8 cellular contexts compared by ENCODE assay signal in genomic region chr14:105528197-105528858, GRCh38. TPM values are rescaled to one million over a fixed set of nuclear protein-coding genes. Genes with fewer than 3 reads are reported as not detected.
A peak's percentile ranks its signal among the peaks of the same experiment; 100 is the strongest.
DNase-seq lines count a peak whose midpoint lies in the region; ATAC-seq and TF ChIP-seq lines count a peak whose summit lies in the region.

No MANE protein-coding gene starts in this region.

- POLR2A ChIA-PET in GM10248 (lab: Yijun Ruan, JAX) (no interaction called here), T-cell (lab: Charles Lee) (no interaction called here)

- H3K27me3 Mint-ChIP-seq in T-cell (peaks cover 0 to 8% of the 10 kb centered on the region in 2 donors), type B pancreatic cell (peaks cover 20% of the 10 kb centered on the region)

- TF ChIP-seq CTCF in GM10248 (IDR thresholded peaks at IDR 0.05; ENCODE audit: control extremely low read depth, extremely low read depth, low read depth, missing control alignments) (peak; percentile 95), Loucy (conservative IDR thresholded peaks at IDR 0.05; ENCODE audit: low read length) (peak; percentile 66), adrenal gland (IDR thresholded peaks at IDR 0.05) (peak; percentile 51 to 92 (median 78)), left ventricle myocardium inferior (IDR thresholded peaks at IDR 0.05; ENCODE audit: borderline replicate concordance) (peak; percentile 92), prostate gland (IDR thresholded peaks at IDR 0.05) (peak; percentile 80 to 94 (median 90)), type B pancreatic cell (conservative IDR thresholded peaks at IDR 0.05) (peak; percentile 92)

- CTCF ChIA-PET in GM10248 (lab: Yijun Ruan, JAX) (interaction anchor here (0.6 to 2.2 kb wide), 24 partner anchors 9 to 890 kb away, joined by 3 to 38 read pairs (median 4); partner anchors contain the start of gene TEDC1), T-cell (lab: Charles Lee) (interaction anchor here (0.6 to 1.6 kb wide), 5 partner anchors 10 to 158 kb away, joined by 3 to 9 read pairs (median 4); no protein-coding TSS in a partner anchor)

- 1 to 4% (median 1%) methylated on average over 24 to 85 of the region's 85 CpGs; no CpG with 5 or more reads in 1 of the 4 donors for WGBS in adrenal gland, 4 donors
- 0% methylated on average over 27 of the region's 85 CpGs for WGBS in prostate gland

- no peaks in the 10 kb centered on the region for H3K36me3 Mint-ChIP-seq in T-cell
- no peaks in the 10 kb centered on the region for H3K36me3 Mint-ChIP-seq in type B pancreatic cell

- H3K27ac Mint-ChIP-seq in T-cell (no peak overlapping the region), type B pancreatic cell (no peak overlapping the region)

- H3K4me3 Mint-ChIP-seq in T-cell (peak overlapping the region; percentile 21 to 83 (median 45)), type B pancreatic cell (peak overlapping the region; percentile 72)

- no peaks in the 10 kb centered on the region for H3K27me3 ChIP-seq in Loucy (ENCODE audit: insufficient read depth, low read length, poor library complexity, severe bottlenecking)
- H3K27me3 ChIP-seq in adrenal gland: peaks cover 18% of the 10 kb centered on the region
- H3K27me3 ChIP-seq in left ventricle myocardium inferior (ENCODE audit: low read depth): peaks cover 25% of the 10 kb centered on the region
- H3K27me3 ChIP-seq in prostate gland (replicated peaks; ENCODE audit: insufficient read depth): no peaks in the 10 kb centered on the region

- peaks cover 10 to 42% (median 15%) of the 10 kb centered on the region in 3 donors for H3K4me1 Mint-ChIP-seq in T-cell
- no peaks in the 10 kb centered on the region for H3K4me1 Mint-ChIP-seq in type B pancreatic cell (ENCODE audit: unreplicated experiment)

- no peaks in the 10 kb centered on the region for H3K36me3 ChIP-seq in Loucy (ENCODE audit: insufficient read depth, low read length)
- no peaks in the 10 kb centered on the region for H3K36me3 ChIP-seq in adrenal gland (replicated peaks in 1 of 2)
- no peaks in the 10 kb centered on the region for H3K36me3 ChIP-seq in left ventricle myocardium inferior
- H3K36me3 ChIP-seq in prostate gland: no peaks in the 10 kb centered on the region

- H3K9me3 Mint-ChIP-seq in T-cell (no peaks in the 10 kb centered on the region), type B pancreatic cell (no peaks in the 10 kb centered on the region)

- H3K9me3 ChIP-seq in Loucy (ENCODE audit: insufficient read depth, low read depth, low read length): no peaks in the 10 kb centered on the region
- no peaks in the 10 kb centered on the region for H3K9me3 ChIP-seq in adrenal gland (replicated peaks in 1 of 3)
- no peaks in the 10 kb centered on the region for H3K9me3 ChIP-seq in left ventricle myocardium inferior (replicated peaks)
- no peaks in the 10 kb centered on the region for H3K9me3 ChIP-seq in prostate gland

- peak in 1 of 2 donors; percentile 13 for TF ChIP-seq POLR2A in adrenal gland (IDR thresholded peaks at IDR 0.05)
- peak; percentile 19 for TF ChIP-seq POLR2A in prostate gland (IDR thresholded peaks at IDR 0.05)

- intact Hi-C loops in adrenal gland (cut with DNase I) (loop anchor here in 1 of 2 donors (5.0 kb wide), 1 partner anchor 156 kb away; no protein-coding TSS in a partner anchor), left ventricle myocardium inferior (cut with micrococcal nuclease) (no loop called here), prostate gland (cut with DNase I) (loop anchor here (2.0 kb wide), 1 partner anchor 38 kb away; the partner anchor contains the start of gene TEDC1)

- DNase-seq in GM10248 (ENCODE audit: extremely low spot score) (peak; percentile 93), T-cell (peak; percentile 51 to 83 (median 70)), adrenal gland (peak; percentile 60 to 86 (median 77)), left ventricle myocardium inferior (peak; percentile 79), prostate gland (ENCODE audit: low spot score) (peak; percentile 69), type B pancreatic cell (ENCODE audit: extremely low spot score, unreplicated experiment) (peak; percentile 88)

- ATAC-seq in T-cell (replicated peaks in 1 of 4) (peak; percentile 69 to 74 (median 72)), HG02623 (IDR thresholded peaks at IDR 0.05; ENCODE audit: unreplicated experiment) (no peak)

- H3K4me3 ChIP-seq in Loucy (ENCODE audit: low read length, poor library complexity, severe bottlenecking): peak overlapping the region; percentile 80
- peak overlapping the region in 2 of 4 donors; percentile 43 to 66 for H3K4me3 ChIP-seq in adrenal gland
- peak overlapping the region; percentile 81 for H3K4me3 ChIP-seq in left ventricle myocardium inferior
- H3K4me3 ChIP-seq in prostate gland: peak overlapping the region; percentile 48 to 57

- no peaks in the 10 kb centered on the region for H3F3A ChIP-seq in Loucy (ENCODE audit: low read depth)

- H3K4me1 ChIP-seq in Loucy (ENCODE audit: insufficient read depth, low read length, poor library complexity, severe bottlenecking) (peaks cover 12% of the 10 kb centered on the region), adrenal gland (replicated peaks in 1 of 2) (peaks cover 15 to 32% of the 10 kb centered on the region in 2 donors), left ventricle myocardium inferior (peaks cover 41% of the 10 kb centered on the region), prostate gland (replicated peaks) (peaks cover 22% of the 10 kb centered on the region)

- H3K4me2 ChIP-seq in Loucy (ENCODE audit: low read depth, low read length, poor library complexity, severe bottlenecking): peak overlapping the region; percentile 79

- peak overlapping the region; percentile 95 for H3K9ac ChIP-seq in Loucy (ENCODE audit: low read depth, low read length, poor library complexity, severe bottlenecking)

- peak overlapping the region; percentile 84 for H2AFZ ChIP-seq in Loucy (ENCODE audit: low read length)

- H3K27ac ChIP-seq in adrenal gland: peak overlapping the region in 2 of 5 donors; percentile 29 to 30
- peak overlapping the region; percentile 62 for H3K27ac ChIP-seq in left ventricle myocardium inferior (replicated peaks)
- H3K27ac ChIP-seq in prostate gland: peak overlapping the region; percentile 73 to 75

- no peaks in the 10 kb centered on the region for H3K79me2 ChIP-seq in Loucy (ENCODE audit: insufficient read depth, low read length)

- no peaks in the 10 kb centered on the region for H4K20me1 ChIP-seq in Loucy (ENCODE audit: insufficient read depth, low read length, poor library complexity, severe bottlenecking)

- H3K9me2 ChIP-seq in Loucy (replicated peaks; ENCODE audit: low read depth, low read length): no peaks in the 10 kb centered on the region

RNA-seq across cellular contexts. Expression of gene TMEM121, which starts 1.9 kb away (rescaled TPM):
- total RNA-seq in T-cell (1 to 10 TPM; 1.8 to 6.7 (median 4.0) TPM), adrenal gland (10 to 100 TPM in 1 of 8 donors, 1 to 10 TPM in 7; 1.1 to 12.1 (median 1.5) TPM), left ventricle myocardium inferior (2.1 TPM), prostate gland (10 to 100 TPM; 11.1 to 15.7 TPM), type B pancreatic cell (ENCODE audit: low replicate concordance) (1.4 and 5.5 TPM in 2 replicates)
- polyA plus RNA-seq in adrenal gland: 1 to 10 TPM in 2 of 3 donors, not detected in 1; 1.9 to 2.0 TPM

RNA-seq across cellular contexts. Expression of gene TEDC1, which starts 37.3 kb away (rescaled TPM):
- total RNA-seq in T-cell (100 to 1,000 TPM in 1 of 5 donors, 10 to 100 TPM in 4; 32.8 to 186 (median 37.5) TPM), adrenal gland (1 to 10 TPM; 1.4 to 6.2 (median 3.4) TPM), left ventricle myocardium inferior (4.0 TPM), prostate gland (1 to 10 TPM; 7.5 to 8.9 TPM), type B pancreatic cell (ENCODE audit: low replicate concordance) (11.9 and 22.1 TPM in 2 replicates)
- 10 to 100 TPM in 2 of 3 donors, under 1 TPM in 1; 0.24 to 19.1 (median 12.7) TPM for polyA plus RNA-seq in adrenal gland

RNA-seq across cellular contexts. Expression of gene CRIP1, which starts 41.6 kb away (rescaled TPM):
- total RNA-seq in T-cell (100 to 1,000 TPM; 224 to 477 (median 329) TPM), adrenal gland (10 to 100 TPM in 3 of 8 donors, 1 to 10 TPM in 5; 1.9 to 20.0 (median 9.3) TPM), left ventricle myocardium inferior (65.9 TPM), prostate gland (10 to 100 TPM in 1 of 2 donors, 1 to 10 TPM in 1; 4.2 to 22.0 TPM), type B pancreatic cell (ENCODE audit: low replicate concordance) (5.1 and 15.4 TPM in 2 replicates)
- polyA plus RNA-seq in adrenal gland: 100 to 1,000 TPM in 1 of 3 donors, 10 to 100 TPM in 1, 1 to 10 TPM in 1; 5.9 to 157 (median 80.3) TPM

RNA-seq across cellular contexts. Expression of gene CRIP2, which starts 53.7 kb away (rescaled TPM):
- total RNA-seq in T-cell: 10 to 100 TPM in 4 of 5 donors, 1 to 10 TPM in 1; 6.4 to 38.7 (median 19.7) TPM
- 10 to 100 TPM; 36.4 to 90.6 (median 56.4) TPM for total RNA-seq in adrenal gland
- polyA plus RNA-seq in adrenal gland: 100 to 1,000 TPM in 2 of 3 donors, 1 to 10 TPM in 1; 5.9 to 193 (median 141) TPM
- 1,068 TPM for total RNA-seq in left ventricle myocardium inferior
- total RNA-seq in prostate gland: 100 to 1,000 TPM in 1 of 2 donors, 10 to 100 TPM in 1; 86.7 to 134 TPM
- total RNA-seq in type B pancreatic cell (ENCODE audit: low replicate concordance): 11.2 and 20.3 TPM in 2 replicates
